8 cellular contexts compared by ENCODE assay signal in genomic region chr6:144286503-144287393, GRCh38. TPM values are rescaled to one million over a fixed set of nuclear protein-coding genes. Genes with fewer than 3 reads are reported as not detected.
A peak's percentile ranks its signal among the peaks of the same experiment; 100 is the strongest.
DNase-seq lines count a peak whose midpoint lies in the region; ATAC-seq and TF ChIP-seq lines count a peak whose summit lies in the region.

No MANE protein-coding gene starts in this region.

- peak overlapping the region; percentile 100 for H3K27ac Mint-ChIP-seq in progenitor cell of endocrine pancreas

- peak overlapping the region; percentile 100 for H3K4me3 Mint-ChIP-seq in progenitor cell of endocrine pancreas (ENCODE audit: low read depth)

- no peaks in the 10 kb centered on the region for H3K27me3 ChIP-seq in right atrium auricular region

- no peaks in the 10 kb centered on the region for H3K36me3 ChIP-seq in right atrium auricular region

- ATAC-seq in HG03108 (IDR thresholded peaks at IDR 0.05; ENCODE audit: unreplicated experiment) (no peak), HG03097 (IDR thresholded peaks at IDR 0.05; ENCODE audit: low FRiP score, unreplicated experiment) (no peak)

- H3K9me3 Mint-ChIP-seq in progenitor cell of endocrine pancreas (ENCODE audit: low read depth), result no peaks in the 10 kb centered on the region

- DNase-seq in GM04503 (ENCODE audit: low read depth) (peak; percentile 57), NCI-H1105 (lab: John Stamatoyannopoulos, UW) (peak; percentile 18), right atrium auricular region (ENCODE audit: low spot score) (peak; percentile 80), progenitor cell of endocrine pancreas (ENCODE audit: low spot score, unreplicated experiment) (peak; percentile 65), NCI-H187 treated with DMSO at 0.1 percent for 48 hours (lab: John Stamatoyannopoulos, UW) (no peak)

- H3K4me1 ChIP-seq in right atrium auricular region, result peaks cover 0 to 18% of the 10 kb centered on the region in 2 donors

- H3K27me3 Mint-ChIP-seq in progenitor cell of endocrine pancreas, result no peaks in the 10 kb centered on the region

- H3K9me3 ChIP-seq in right atrium auricular region, result no peaks in the 10 kb centered on the region

- TF ChIP-seq CTCF in right atrium auricular region (IDR thresholded peaks at IDR 0.05), result peak in 1 of 2 donors; percentile 8
- no peak for TF ChIP-seq CTCF in progenitor cell of endocrine pancreas (IDR thresholded peaks at IDR 0.05; ENCODE audit: unreplicated experiment)

- peaks cover 11% of the 10 kb centered on the region for H3K36me3 Mint-ChIP-seq in progenitor cell of endocrine pancreas (ENCODE audit: insufficient read depth)

- H3K4me3 ChIP-seq in right atrium auricular region, result peak overlapping the region; percentile 79

- peaks cover 25% of the 10 kb centered on the region for H3K4me1 Mint-ChIP-seq in progenitor cell of endocrine pancreas (ENCODE audit: low read depth)

- H3K27ac ChIP-seq in angular gyrus (ENCODE audit: low read depth, low read length) (peak overlapping the region; percentile 26), right atrium auricular region (peak overlapping the region; percentile 94 to 98)

RNA-seq across cellular contexts. Expression of gene UTRN, which starts 1.6 kb away (rescaled TPM):
- total RNA-seq in right atrium auricular region (10 to 100 TPM; 57.5 to 75.8 TPM), progenitor cell of endocrine pancreas (249 and 263 TPM in 2 replicates)
